15 cellular contexts compared by ENCODE assay signal in genomic region chr22:43053176-43053575, GRCh38. TPM values are rescaled to one million over a fixed set of nuclear protein-coding genes. Genes with fewer than 3 reads are reported as not detected.
A peak's percentile ranks its signal among the peaks of the same experiment; 100 is the strongest.
DNase-seq lines count a peak whose midpoint lies in the region; ATAC-seq, FAIRE-seq and TF ChIP-seq lines count a peak whose summit lies in the region.
"Had no signal": no experiment of that assay in that cellular context is flagged by ENCODE, and none has a peak within 500 bp of the region (broad histone marks: within the 10 kb centered on the region; RNA-seq: fewer than 3 reads in every experiment).

No MANE protein-coding gene starts in this region.

- in situ Hi-C loops in GM12878 (cut with MboI) = no loop called here

- H3K9me3 ChIP-seq in GM12878 (replicated peaks; ENCODE audit: control insufficient read depth, insufficient read depth, low read length) (no peaks in the 10 kb centered on the region), lower lobe of right lung (no peaks in the 10 kb centered on the region), MM.1S (replicated peaks; ENCODE audit: insufficient read depth, low read length) (no peaks in the 10 kb centered on the region)
- H3K9me3 ChIP-seq: mucosa of descending colon, right atrium auricular region had no signal

- H3K4me2 ChIP-seq in KMS-11 (no peak overlapping the region), GM12878 (ENCODE audit: control insufficient read depth, insufficient read depth) (no peak overlapping the region), MM.1S (ENCODE audit: low read depth, low read length) (no peak overlapping the region)

- SMC1A ChIA-PET in GM12878 (lab: Charles Lee; ENCODE audit: uncharacterized antibody, unreplicated experiment) = interaction anchor here (1.3 kb wide), 1 partner anchor 9 kb away, joined by 4 read pairs; no protein-coding TSS in a partner anchor

- H2AFZ ChIP-seq in KMS-11 (ENCODE audit: low read depth) = no peak overlapping the region
- H2AFZ ChIP-seq in GM12878 (ENCODE audit: control insufficient read depth, low read depth, low read length) = no peak overlapping the region
- no peak overlapping the region for H2AFZ ChIP-seq in MM.1S (ENCODE audit: low read length)

- H3K4me3 ChIP-seq in KMS-11 (IDR thresholded peaks at IDR 0.05; ENCODE audit: insufficient read depth, low read depth, low read length) (no peak overlapping the region), GM12878 (no peak overlapping the region), lower lobe of right lung (no peak overlapping the region), MM.1S (ENCODE audit: low read length) (no peak overlapping the region)
- H3K4me3 ChIP-seq: mucosa of descending colon, right atrium auricular region had no signal

- H3K79me2 ChIP-seq in KMS-11 (ENCODE audit: insufficient read depth, low read depth) (no peaks in the 10 kb centered on the region), GM12878 (ENCODE audit: control insufficient read depth, insufficient read depth, low read length) (no peaks in the 10 kb centered on the region), MM.1S (ENCODE audit: low read length) (no peaks in the 10 kb centered on the region)

- peak; percentile 20; the same call in 1 of the 2 replicates for TF ChIP-seq RAD21 in GM12878 (IDR thresholded peaks at IDR 0.05; ENCODE audit: insufficient read depth, low read depth, low read length)

- H3K9me2 ChIP-seq in MM.1S (replicated peaks; ENCODE audit: insufficient read depth, low read length) = no peaks in the 10 kb centered on the region

- WGBS in GM12878 (ENCODE audit: insufficient coverage, insufficient replicate concordance, low lambda C conversion rate, missing lambda C conversion rate) = 88% methylated on average over 7 of the region's 7 CpGs

- POLR2A ChIA-PET in GM12878 (lab: Charles Lee) = no interaction called here

- TF ChIP-seq CTCF in KMS-11 (conservative IDR thresholded peaks at IDR 0.05; ENCODE audit: low read depth, low read length) (peak; percentile 35), GM12878 (IDR thresholded peaks at IDR 0.05 in 2 of 3, conservative IDR thresholded peaks at IDR 0.05 in 1 of 3; ENCODE audit: control insufficient read depth in 2 of 3, extremely low read depth in 1 of 3, insufficient read depth in 1 of 3, low read depth in 3 of 3, low read length in 3 of 3) (peak in 2 of 3 experiments; percentile 4 to 31; a peak in 1 of 6 replicates), lower lobe of right lung (IDR thresholded peaks at IDR 0.05) (peak; percentile 7), MM.1S (IDR thresholded peaks at IDR 0.05; ENCODE audit: low read length) (no peak)

- H3K36me3 ChIP-seq in KMS-11 (ENCODE audit: insufficient read depth) = no peaks in the 10 kb centered on the region
- H3K36me3 ChIP-seq in GM12878 (ENCODE audit: control insufficient read depth in 2 of 2, insufficient read depth in 2 of 2, low read length in 1 of 2) = no peaks in the 10 kb centered on the region
- H3K36me3 ChIP-seq in lower lobe of right lung = peaks cover 11% of the 10 kb centered on the region
- H3K36me3 ChIP-seq in MM.1S (replicated peaks; ENCODE audit: insufficient read depth, low read length) = no peaks in the 10 kb centered on the region

- H3K27ac ChIP-seq in KMS-11 (no peak overlapping the region), GM12878 (ENCODE audit: control insufficient read depth, insufficient read depth) (no peak overlapping the region), lower lobe of right lung (no peak overlapping the region), MM.1S (ENCODE audit: low read length) (no peak overlapping the region)
- H3K27ac ChIP-seq: right atrium auricular region had no signal

- CTCF ChIA-PET in GM12878 (lab: Yijun Ruan, JAX) = no interaction called here

- no peaks in the 10 kb centered on the region for H3K27me3 ChIP-seq in KMS-11 (ENCODE audit: insufficient read depth, low read depth)
- H3K27me3 ChIP-seq in GM12878 (replicated peaks in 1 of 2; ENCODE audit: control insufficient read depth in 2 of 2, insufficient read depth in 2 of 2, low read length in 1 of 2) = no peaks in the 10 kb centered on the region
- H3K27me3 ChIP-seq in lower lobe of right lung (ENCODE audit: low read depth) = no peaks in the 10 kb centered on the region
- H3K27me3 ChIP-seq in MM.1S (replicated peaks; ENCODE audit: insufficient read depth, low read length) = no peaks in the 10 kb centered on the region
- H3K27me3 ChIP-seq: right atrium auricular region had no signal

- H3K9ac ChIP-seq in KMS-11 (no peak overlapping the region), GM12878 (ENCODE audit: control insufficient read depth, insufficient read depth, low read length) (no peak overlapping the region), MM.1S (ENCODE audit: low read length) (no peak overlapping the region)

- no peaks in the 10 kb centered on the region for H4K20me1 ChIP-seq in KMS-11 (ENCODE audit: insufficient read depth)
- no peaks in the 10 kb centered on the region for H4K20me1 ChIP-seq in GM12878 (ENCODE audit: control insufficient read depth, insufficient read depth)
- no peaks in the 10 kb centered on the region for H4K20me1 ChIP-seq in MM.1S (ENCODE audit: insufficient read depth, low read length)

- TF ChIP-seq POLR2A in GM12878 (IDR thresholded peaks at IDR 0.05; ENCODE audit: low read depth, low read length) = no peak

- ATAC-seq in GM12878 (no peak), lower lobe of right lung (no peak)
- ATAC-seq: mucosa of descending colon had no signal

- no peak for FAIRE-seq in GM12878 (lab: Jason Lieb, UNC)

- RAD21 ChIA-PET in GM12878 (lab: Charles Lee; ENCODE audit: unreplicated experiment) = interaction anchor here (0.6 kb wide), 2 partner anchors 171 to 194 kb away, joined by 3 read pairs; no protein-coding TSS in a partner anchor

- no TSS peak for BruUV-seq in GM12878 (replicated peaks; lab: Mats Ljungman, UMichigan)

- TF ChIP-seq EP300 in GM12878 (IDR thresholded peaks at IDR 0.05; ENCODE audit: borderline replicate concordance in 1 of 2, control insufficient read depth in 1 of 2, low read depth in 2 of 2, low read length in 2 of 2) = no peak

- peak; percentile 26 for DNase-seq in ELR (ENCODE audit: low read depth)
- no peak for DNase-seq in GM12878 (ENCODE audit: low read depth, low spot score)
- DNase-seq in lower lobe of right lung = no peak
- no peak for DNase-seq in NCI-H1092 (lab: John Stamatoyannopoulos, UW)
- no peak for DNase-seq in COR-L47 (lab: John Stamatoyannopoulos, UW)
- no peak for DNase-seq in MM.1S
- DNase-seq in germinal center (ENCODE audit: low spot score) = no peak
- DNase-seq: activated CD4-positive, CD25-positive, alpha-beta regulatory T cell treated with anti-CD3 and anti-CD28 coated beads, Interleukin-2, amount 50 U/mL, for 72 hours; activated T-cell treated with anti-CD3 and anti-CD28 coated beads, Interleukin-2, amount 50 U/mL, for 48 hours; mucosa of descending colon; NCI-H510A; SHP77 treated with DMSO at 0.1 percent for 48 hours had no signal

- no peaks in the 10 kb centered on the region for H3F3A ChIP-seq in MM.1S (ENCODE audit: insufficient read depth, low read length)

- H3K4me1 ChIP-seq in KMS-11 (ENCODE audit: low read depth, poor library complexity, severe bottlenecking) (no peaks in the 10 kb centered on the region), GM12878 (ENCODE audit: control insufficient read depth, insufficient read depth, low read length) (no peaks in the 10 kb centered on the region), lower lobe of right lung (no peaks in the 10 kb centered on the region), MM.1S (ENCODE audit: low read length) (no peaks in the 10 kb centered on the region)
- H3K4me1 ChIP-seq: right atrium auricular region had no signal

- intact Hi-C loops in GM12878 (cut with micrococcal nuclease; ENCODE audit: unreplicated experiment) = no loop called here
- intact Hi-C loops in lower lobe of right lung (cut with DNase I) = no loop called here

RNA-seq across cellular contexts. Expression of gene TTLL1, which starts 36.0 kb away (rescaled TPM):
- total RNA-seq in GM12878 (2013; cell fraction: nucleolus; rRNA removed) = 2.4 and 2.7 TPM in 2 replicates
- total RNA-seq in GM12878 (2014; rRNA removed) (2.8 and 3.4 TPM in 2 replicates), GM12878 (2014; rRNA removed; fragmentation: Illumina TruSeq; extraction: Trizol) (3.7 and 3.8 TPM in 2 replicates), GM12878 (2021) (2.6 and 3.5 TPM in 2 replicates), lower lobe of right lung (5.4 TPM)
- 2.8 TPM for polyA plus RNA-seq in GM12878 (2011; ENCODE audit: low read depth)
- polyA plus RNA-seq in GM12878 (2011; rRNA removed) (2.2 TPM in 2 replicates), GM12878 (2014; fragmentation: Illumina TruSeq; extraction: Trizol) (4.8 and 5.6 TPM in 2 replicates), GM12878 (2014; fragmentation: Nextera tagmentation; extraction: Ambion mirVana) (under 1 TPM; 0.39 to 0.80 TPM), GM12878 (2014; rRNA removed) (4.5 and 4.9 TPM in 2 replicates), GM12878 (2016; fragmentation: Nextera tagmentation; extraction: Ambion mirVana) (1 to 10 TPM; 3.9 to 4.4 TPM)
- polyA plus RNA-seq in GM12878 (2011; cell fraction: cytosol; rRNA removed) = 2.9 and 3.4 TPM in 2 replicates
- polyA plus RNA-seq in GM12878 (2011; cell fraction: nucleus; rRNA removed) = 1.7 TPM in 2 replicates
- 3.8 TPM in 2 replicates for polyA plus RNA-seq in GM12878 (2012)
- 2.5 and 3.7 TPM in 2 replicates for polyA minus RNA-seq in GM12878 (2011; rRNA and poly(A)+ RNA removed)
- 1.4 TPM in 1 of 2 replicates, not detected in the other for polyA minus RNA-seq in GM12878 (2011; cell fraction: cytosol; rRNA and poly(A)+ RNA removed)
- 0.24 TPM in 1 of 2 replicates, not detected in the other for polyA minus RNA-seq in GM12878 (2011; cell fraction: nucleus; rRNA and poly(A)+ RNA removed)

RNA-seq across cellular contexts. Expression of gene PACSIN2, which starts 38.2 kb away (rescaled TPM):
- total RNA-seq in GM12878 (2013; cell fraction: nucleolus; rRNA removed) = 83.4 and 87.9 TPM in 2 replicates
- total RNA-seq in GM12878 (2014; rRNA removed) (26.4 and 27.5 TPM in 2 replicates), GM12878 (2014; rRNA removed; fragmentation: Illumina TruSeq; extraction: Trizol) (42.1 and 45.9 TPM in 2 replicates), GM12878 (2021) (78.7 and 80.6 TPM in 2 replicates), lower lobe of right lung (104 TPM)
- 24.4 TPM for polyA plus RNA-seq in GM12878 (2011; ENCODE audit: low read depth)
- polyA plus RNA-seq in GM12878 (2011; rRNA removed) (57.4 and 67.7 TPM in 2 replicates), GM12878 (2014; fragmentation: Illumina TruSeq; extraction: Trizol) (36.0 and 47.4 TPM in 2 replicates), GM12878 (2014; fragmentation: Nextera tagmentation; extraction: Ambion mirVana) (1 to 10 TPM in 1 of 2 experiments, under 1 TPM in 1; 0.93 to 1.6 TPM), GM12878 (2014; rRNA removed) (53.9 and 60.0 TPM in 2 replicates), GM12878 (2016; fragmentation: Nextera tagmentation; extraction: Ambion mirVana) (10 to 100 TPM; 46.3 to 49.5 TPM)
- polyA plus RNA-seq in GM12878 (2011; cell fraction: cytosol; rRNA removed) = 66.7 and 69.8 TPM in 2 replicates
- polyA plus RNA-seq in GM12878 (2011; cell fraction: nucleus; rRNA removed) = 83.2 and 88.8 TPM in 2 replicates
- 38.7 and 45.2 TPM in 2 replicates for polyA plus RNA-seq in GM12878 (2012)
- 36.6 and 45.8 TPM in 2 replicates for polyA minus RNA-seq in GM12878 (2011; rRNA and poly(A)+ RNA removed)
- 13.4 and 13.5 TPM in 2 replicates for polyA minus RNA-seq in GM12878 (2011; cell fraction: cytosol; rRNA and poly(A)+ RNA removed)
- 12.2 and 18.0 TPM in 2 replicates for polyA minus RNA-seq in GM12878 (2011; cell fraction: nucleus; rRNA and poly(A)+ RNA removed)

RNA-seq across cellular contexts. Expression of gene BIK, which starts 57.4 kb away (rescaled TPM):
- total RNA-seq in GM12878 (2013; cell fraction: nucleolus; rRNA removed) = not detected in 2 replicates
- 9.8 and 10.5 TPM in 2 replicates for total RNA-seq in GM12878 (2014; rRNA removed)
- 2.7 TPM in 2 replicates for total RNA-seq in GM12878 (2014; rRNA removed; fragmentation: Illumina TruSeq; extraction: Trizol)
- total RNA-seq in GM12878 (2021) = 6.3 and 8.0 TPM in 2 replicates
- polyA plus RNA-seq in GM12878 (2011; ENCODE audit: low read depth) = 2.3 TPM
- 0.16 and 0.33 TPM in 2 replicates for polyA plus RNA-seq in GM12878 (2011; rRNA removed)
- polyA plus RNA-seq in GM12878 (2011; cell fraction: cytosol; rRNA removed) = 1.0 and 1.1 TPM in 2 replicates
- 0.70 and 1.0 TPM in 2 replicates for polyA plus RNA-seq in GM12878 (2011; cell fraction: nucleus; rRNA removed)
- 2.5 and 3.6 TPM in 2 replicates for polyA plus RNA-seq in GM12878 (2012)
- 1.6 TPM in 1 of 2 replicates, not detected in the other for polyA plus RNA-seq in GM12878 (2014; fragmentation: Illumina TruSeq; extraction: Trizol)
- polyA plus RNA-seq in GM12878 (2014; fragmentation: Nextera tagmentation; extraction: Ambion mirVana) = 1 to 10 TPM; 1.4 to 1.5 TPM
- polyA plus RNA-seq in GM12878 (2014; rRNA removed) = 7.5 TPM in 2 replicates
- polyA plus RNA-seq in GM12878 (2016; fragmentation: Nextera tagmentation; extraction: Ambion mirVana) = 1 to 10 TPM; 5.1 to 5.6 TPM
- polyA minus RNA-seq in GM12878 (2011; rRNA and poly(A)+ RNA removed) = not detected in 2 replicates
- polyA minus RNA-seq in GM12878 (2011; cell fraction: cytosol; rRNA and poly(A)+ RNA removed) = not detected in 2 replicates
- polyA minus RNA-seq in GM12878 (2011; cell fraction: nucleus; rRNA and poly(A)+ RNA removed) = not detected in 2 replicates
- 1.6 TPM for total RNA-seq in lower lobe of right lung
- total RNA-seq: LHCN-M2 had no signal
